Comparison of ENCODE assay signal across 10 cellular contexts in genomic region chr13:114025432-114026127, GRCh38. TPM values are rescaled to one million over a fixed set of nuclear protein-coding genes. Genes with fewer than 3 reads are reported as not detected.
DNase-seq lines count a peak whose midpoint lies in the region; ATAC-seq and TF ChIP-seq lines count a peak whose summit lies in the region.
"Had no signal": no experiment of that assay in that cellular context is flagged by ENCODE, and none has a peak within 500 bp of the region (broad histone marks: within the 10 kb centered on the region; RNA-seq: fewer than 3 reads in every experiment).

No MANE protein-coding gene starts in this region.

- intact Hi-C loops in natural killer cell (cut with micrococcal nuclease): no loop called here

- in situ Hi-C loops in HAP-1 (cut with MboI; ENCODE audit: low sequenced_read_pairs): no loop called here

- no peak overlapping the region for H3K9ac ChIP-seq in duodenal mucosa (ENCODE audit: low read depth in 1 of 2, low read length in 2 of 2)

- H3K36me3 ChIP-seq in duodenal mucosa (ENCODE audit: control insufficient read depth in 1 of 2, insufficient read depth in 2 of 2, low read length in 2 of 2) (peaks cover 0 to 18% of the 10 kb centered on the region in 2 donors), HAP-1 (replicated peaks) (no peaks in the 10 kb centered on the region)

- DNase-seq in AG10803 (ENCODE audit: low read depth) (peak; percentile 75), MV-4-11 (lab: John Stamatoyannopoulos, UW) (peak; percentile 14), natural killer cell (no peak), HAP-1 (ENCODE audit: low spot score in 2 of 2) (no peak), NCI-H1105 (lab: John Stamatoyannopoulos, UW) (no peak)
- DNase-seq: effector CD4-positive, alpha-beta T cell; stimulated activated CD4-positive, alpha-beta T cell treated with anti-CD3 and anti-CD28 coated beads, Interleukin-4, amount 100 ng/mL, for 24 hours had no signal

- peak overlapping the region; percentile 75 to 76 for H3K27ac Mint-ChIP-seq in natural killer cell

- H3K4me1 Mint-ChIP-seq in natural killer cell: peaks cover 20 to 37% of the 10 kb centered on the region in 2 donors

- ATAC-seq in natural killer cell (no peak), GM19324 (IDR thresholded peaks at IDR 0.05; ENCODE audit: low FRiP score, unreplicated experiment) (no peak), GM18909 (IDR thresholded peaks at IDR 0.05; ENCODE audit: poor library complexity, unreplicated experiment) (no peak)

- peak overlapping the region; percentile 39 for H3K27ac ChIP-seq in duodenal mucosa (ENCODE audit: low read depth, low read length)

- peaks cover 14 to 26% of the 10 kb centered on the region in 2 donors for H3K4me1 ChIP-seq in duodenal mucosa (ENCODE audit: control insufficient read depth in 1 of 2, insufficient read depth in 2 of 2, low read length in 2 of 2)
- H3K4me1 ChIP-seq in HAP-1: no peaks in the 10 kb centered on the region

- H3K9me3 ChIP-seq in duodenal mucosa (ENCODE audit: control insufficient read depth in 1 of 2, low read length in 2 of 2): no peaks in the 10 kb centered on the region
- no peaks in the 10 kb centered on the region for H3K9me3 ChIP-seq in HAP-1

- H3K27me3 Mint-ChIP-seq in natural killer cell (ENCODE audit: low read depth in 2 of 2): no peaks in the 10 kb centered on the region

- H3K4me3 ChIP-seq in AG10803 (ENCODE audit: low read length) (no peak overlapping the region), duodenal mucosa (ENCODE audit: low read depth in 1 of 2, low read length in 2 of 2) (no peak overlapping the region), HAP-1 (no peak overlapping the region)

- no peaks in the 10 kb centered on the region for H3K27me3 ChIP-seq in duodenal mucosa (ENCODE audit: control insufficient read depth in 1 of 2, insufficient read depth in 2 of 2, low read length in 2 of 2)
- no peaks in the 10 kb centered on the region for H3K27me3 ChIP-seq in HAP-1 (ENCODE audit: low read depth)

- no peaks in the 10 kb centered on the region for H3K9me3 Mint-ChIP-seq in natural killer cell

- H3K36me3 Mint-ChIP-seq in natural killer cell: no peaks in the 10 kb centered on the region

- H3K4me3 Mint-ChIP-seq in natural killer cell: peak overlapping the region; percentile 28

- TF ChIP-seq CTCF in AG10803 (conservative IDR thresholded peaks at IDR 0.05; ENCODE audit: low read length): peak; percentile 27
- no peak for TF ChIP-seq CTCF in natural killer cell (IDR thresholded peaks at IDR 0.05)

RNA-seq across cellular contexts. Expression of gene C13orf46, which starts 51.7 kb away (rescaled TPM):
- total RNA-seq in natural killer cell: 10 to 100 TPM; 21.1 to 23.9 (median 23.5) TPM

Comparison
In these comparisons a context has a peak if more than half of its experiments do, and no peak if none do; other contexts are left out.
1. DNase-seq: peak in AG10803 (single experiment) and MV-4-11 (single experiment); none in natural killer cell (single experiment), HAP-1 (0 of 2) and NCI-H1105 (single experiment).